Comparison of ENCODE assay signal across 27 cellular contexts in genomic region chr4:7442609-7443140, GRCh38. TPM values are rescaled to one million over a fixed set of nuclear protein-coding genes. Genes with fewer than 3 reads are reported as not detected.
"Had no signal": no experiment of that assay in that cellular context is flagged by ENCODE, and none has a peak within 500 bp of the region (broad histone marks: within the 10 kb centered on the region; RNA-seq: fewer than 3 reads in every experiment).

No MANE protein-coding gene starts in this region.

- DNase-seq: effector memory CD4-positive, alpha-beta T cell; heart left ventricle; lower lobe of right lung; small intestine; stimulated activated CD4-positive, alpha-beta T cell treated with anti-CD3 and anti-CD28 coated beads, Interleukin-12 subunit alpha, Interleukin-12 subunit beta, amount 100 ng/mL, for 4 hours; stimulated activated CD8-positive, alpha-beta memory T cell treated with anti-CD3 and anti-CD28 coated beads, Interleukin-4, amount 100 ng/mL, for 48 hours; stimulated activated naive CD8-positive, alpha-beta T cell treated with anti-CD3 and anti-CD28 coated beads, Interleukin-15, Interleukin-2, amounts not matched to agents 100 U/mL and 50 U/mL, for 24 hours; thyroid gland had no signal

- H3K36me3 ChIP-seq: heart left ventricle, left lung, lower lobe of right lung, neutrophil, suprapubic skin, thyroid gland had no signal

- H3K4me1 Mint-ChIP-seq: memory B cell, mesothelial cell of epicardium had no signal

- ATAC-seq: esophagus mucosa; heart left ventricle; left lung; lower lobe of right lung; stimulated activated effector memory CD8-positive, alpha-beta T cell treated with anti-CD3 and anti-CD28 coated beads, Interleukin-12 subunit alpha, Interleukin-12 subunit beta, amount 100 ng/mL, for 72 hours; stimulated activated naive CD8-positive, alpha-beta T cell treated with anti-CD3 and anti-CD28 coated beads, Interleukin-15, Interleukin-2, amounts not matched to agents 100 U/mL and 50 U/mL, for 24 hours had no signal

- FAIRE-seq: endometrium, frontal cortex, keratinocyte, small intestine, urothelium cell line had no signal

- H3K27me3 ChIP-seq: suprapubic skin, thyroid gland had no signal

- H3K4me1 ChIP-seq: heart left ventricle, left lung, lower lobe of right lung, suprapubic skin, thyroid gland had no signal

- H3K9me3 ChIP-seq: left lung, lower lobe of right lung, neutrophil, suprapubic skin, thyroid gland had no signal

- H3K27me3 Mint-ChIP-seq: type B pancreatic cell had no signal

- H3K36me3 Mint-ChIP-seq: memory B cell; mesothelial cell of epicardium; stimulated activated effector memory CD8-positive, alpha-beta T cell treated with anti-CD3 and anti-CD28 coated beads, Interleukin-12 subunit alpha, Interleukin-12 subunit beta, amount 100 ng/mL, for 72 hours; type B pancreatic cell had no signal

- H3K9me3 Mint-ChIP-seq: stimulated activated effector memory CD8-positive, alpha-beta T cell treated with anti-CD3 and anti-CD28 coated beads, Interleukin-12 subunit alpha, Interleukin-12 subunit beta, amount 100 ng/mL, for 72 hours had no signal

- H3K4me3 Mint-ChIP-seq: memory B cell; mesothelial cell of epicardium; nephron; stimulated activated effector memory CD8-positive, alpha-beta T cell treated with anti-CD3 and anti-CD28 coated beads, Interleukin-12 subunit alpha, Interleukin-12 subunit beta, amount 100 ng/mL, for 72 hours; type B pancreatic cell had no signal

- H3K4me3 ChIP-seq: heart left ventricle, left lung, lower lobe of right lung, suprapubic skin, thyroid gland had no signal

- H3K27ac Mint-ChIP-seq: memory B cell; mesothelial cell of epicardium; stimulated activated effector memory CD8-positive, alpha-beta T cell treated with anti-CD3 and anti-CD28 coated beads, Interleukin-12 subunit alpha, Interleukin-12 subunit beta, amount 100 ng/mL, for 72 hours; type B pancreatic cell had no signal

- H3K27ac ChIP-seq: heart left ventricle, left lung, lower lobe of right lung, neutrophil, suprapubic skin, thyroid gland had no signal

RNA-seq across cellular contexts. Expression of gene PSAPL1, which starts 7.9 kb away (rescaled TPM):
- total RNA-seq: esophagus mucosa, fibroblast of lung, frontal cortex, glomerular endothelial cell, lower lobe of right lung, mesothelial cell of epicardium, mucosa of gallbladder, myocyte, osteoblast, pulmonary artery endothelial cell, thyroid gland had no signal
- polyA plus RNA-seq: fibroblast of lung, heart left ventricle, small intestine had no signal
